ENCODE assay signal across 8 cellular contexts in genomic region chr13:21297914-21298831, GRCh38.
DNase-seq lines count a peak whose midpoint lies in the region; TF ChIP-seq lines count a peak whose summit lies in the region.

No MANE protein-coding gene starts in this region.

- peak overlapping the region; percentile 80 for H2AFZ ChIP-seq in neural progenitor cell (replicated peaks)

- H3K4me1 ChIP-seq in HAP-1 (peaks cover 8% of the 10 kb centered on the region), neural progenitor cell (peaks cover 8% of the 10 kb centered on the region), stomach smooth muscle (ENCODE audit: control insufficient read depth, insufficient read depth, low read length) (peaks cover 12% of the 10 kb centered on the region)

- peak; percentile 96 for DNase-seq in GDM1 (lab: John Stamatoyannopoulos, UW)
- peak; percentile 86 to 89 for DNase-seq in HAP-1 (ENCODE audit: low spot score in 2 of 2)
- peak; percentile 85 for DNase-seq in M059J (ENCODE audit: low read depth)
- DNase-seq in SHP77 treated with DMSO at 0.1 percent for 48 hours (lab: John Stamatoyannopoulos, UW) = peak; percentile 65
- peak; percentile 72 for DNase-seq in activated gamma-delta T cell treated with anti-CD3 and anti-CD28 coated beads, Interleukin-2, amount 50 U/mL, for 16 hours (ENCODE audit: low read depth)
- peak; percentile 86 for DNase-seq in foreskin melanocyte
- DNase-seq in neural progenitor cell (ENCODE audit: low spot score) = peak; percentile 94

- H3K36me3 ChIP-seq in HAP-1 (replicated peaks) (no peaks in the 10 kb centered on the region), neural progenitor cell (no peaks in the 10 kb centered on the region), stomach smooth muscle (ENCODE audit: control insufficient read depth in 2 of 2, insufficient read depth in 2 of 2, low read length in 2 of 2) (peaks cover 0 to 2% of the 10 kb centered on the region in 2 donors)

- H3K4me3 Mint-ChIP-seq in neural progenitor cell = peak overlapping the region; percentile 97

- in situ Hi-C loops in HAP-1 (cut with MboI; ENCODE audit: low sequenced_read_pairs) = loop anchor here (5.0 to 25.0 kb wide), 2 partner anchors 179 to 361 kb away; no protein-coding TSS in a partner anchor

- H3K9me3 Mint-ChIP-seq in neural progenitor cell = no peaks in the 10 kb centered on the region

- peaks cover 21% of the 10 kb centered on the region for H3K4me1 Mint-ChIP-seq in neural progenitor cell

- peaks cover 4% of the 10 kb centered on the region for H3K27me3 Mint-ChIP-seq in neural progenitor cell (ENCODE audit: insufficient read depth, low read depth)

- H3K4me3 ChIP-seq in HAP-1 = peak overlapping the region; percentile 78
- H3K4me3 ChIP-seq in neural progenitor cell = peak overlapping the region; percentile 77
- peak overlapping the region; percentile 80 to 94 for H3K4me3 ChIP-seq in stomach smooth muscle (ENCODE audit: low read length in 2 of 2)

- no peaks in the 10 kb centered on the region for H3K36me3 Mint-ChIP-seq in neural progenitor cell

- H3K27ac ChIP-seq in neural progenitor cell (no peak overlapping the region), stomach smooth muscle (ENCODE audit: low read length) (peak overlapping the region; percentile 55)

- H3K27me3 ChIP-seq in HAP-1 (ENCODE audit: low read depth) (no peaks in the 10 kb centered on the region), neural progenitor cell (no peaks in the 10 kb centered on the region), stomach smooth muscle (ENCODE audit: control insufficient read depth in 1 of 2, insufficient read depth in 2 of 2, low read length in 2 of 2) (no peaks in the 10 kb centered on the region)

- H3K9me3 ChIP-seq in HAP-1 (no peaks in the 10 kb centered on the region), neural progenitor cell (ENCODE audit: low read depth) (no peaks in the 10 kb centered on the region), stomach smooth muscle (ENCODE audit: control insufficient read depth in 2 of 2, low read length in 2 of 2) (no peaks in the 10 kb centered on the region)

- peaks cover 6% of the 10 kb centered on the region for H3K79me2 ChIP-seq in neural progenitor cell (ENCODE audit: low read depth)

- H3F3A ChIP-seq in neural progenitor cell (ENCODE audit: low read depth) = peaks cover 11% of the 10 kb centered on the region

- no peak overlapping the region for H3K27ac Mint-ChIP-seq in neural progenitor cell

- peak overlapping the region; percentile 81 for H3K4me2 ChIP-seq in neural progenitor cell

- peaks cover 5% of the 10 kb centered on the region for H4K20me1 ChIP-seq in neural progenitor cell (ENCODE audit: low read depth)

- H3K9ac ChIP-seq in neural progenitor cell = no peak overlapping the region
- peak overlapping the region; percentile 59 to 87 for H3K9ac ChIP-seq in stomach smooth muscle (ENCODE audit: low read length in 2 of 2)

- peak; percentile 82 for TF ChIP-seq CTCF in neural progenitor cell (IDR thresholded peaks at IDR 0.05)
